ENCODE assay signal across 1 cellular context in genomic region chr6:27474172-27474465, GRCh38.
TF ChIP-seq lines count a peak whose summit lies in the region.

No MANE protein-coding gene starts in this region.

TF ChIP-seq in HepG2, 621 proteins besides CTCF, POLR2A, EP300 and RAD21:
- TF ChIP-seq ZNF589 (CRISPR knock-in tag; conservative IDR thresholded peaks at IDR 0.05) = no peak
- TF ChIP-seq HNRNPH1 (optimal IDR thresholded peaks at IDR 0.05; ENCODE audit: low read depth, low read length) = no peak
- no peak for TF ChIP-seq THYN1 (CRISPR knock-in tag; IDR thresholded peaks at IDR 0.05; ENCODE audit: borderline replicate concordance, low read depth)
- TF ChIP-seq GABPB1 (CRISPR knock-in tag; IDR thresholded peaks at IDR 0.05) = no peak
